Comparison of ENCODE assay signal across 1 cellular context in genomic region chr15:88337993-88338392, GRCh38.
TF ChIP-seq lines count a peak whose summit lies in the region.

No MANE protein-coding gene starts in this region.

TF ChIP-seq in GM23338, 12 proteins besides CTCF, POLR2A, EP300 and RAD21:
- TF ChIP-seq, protein P1, sequence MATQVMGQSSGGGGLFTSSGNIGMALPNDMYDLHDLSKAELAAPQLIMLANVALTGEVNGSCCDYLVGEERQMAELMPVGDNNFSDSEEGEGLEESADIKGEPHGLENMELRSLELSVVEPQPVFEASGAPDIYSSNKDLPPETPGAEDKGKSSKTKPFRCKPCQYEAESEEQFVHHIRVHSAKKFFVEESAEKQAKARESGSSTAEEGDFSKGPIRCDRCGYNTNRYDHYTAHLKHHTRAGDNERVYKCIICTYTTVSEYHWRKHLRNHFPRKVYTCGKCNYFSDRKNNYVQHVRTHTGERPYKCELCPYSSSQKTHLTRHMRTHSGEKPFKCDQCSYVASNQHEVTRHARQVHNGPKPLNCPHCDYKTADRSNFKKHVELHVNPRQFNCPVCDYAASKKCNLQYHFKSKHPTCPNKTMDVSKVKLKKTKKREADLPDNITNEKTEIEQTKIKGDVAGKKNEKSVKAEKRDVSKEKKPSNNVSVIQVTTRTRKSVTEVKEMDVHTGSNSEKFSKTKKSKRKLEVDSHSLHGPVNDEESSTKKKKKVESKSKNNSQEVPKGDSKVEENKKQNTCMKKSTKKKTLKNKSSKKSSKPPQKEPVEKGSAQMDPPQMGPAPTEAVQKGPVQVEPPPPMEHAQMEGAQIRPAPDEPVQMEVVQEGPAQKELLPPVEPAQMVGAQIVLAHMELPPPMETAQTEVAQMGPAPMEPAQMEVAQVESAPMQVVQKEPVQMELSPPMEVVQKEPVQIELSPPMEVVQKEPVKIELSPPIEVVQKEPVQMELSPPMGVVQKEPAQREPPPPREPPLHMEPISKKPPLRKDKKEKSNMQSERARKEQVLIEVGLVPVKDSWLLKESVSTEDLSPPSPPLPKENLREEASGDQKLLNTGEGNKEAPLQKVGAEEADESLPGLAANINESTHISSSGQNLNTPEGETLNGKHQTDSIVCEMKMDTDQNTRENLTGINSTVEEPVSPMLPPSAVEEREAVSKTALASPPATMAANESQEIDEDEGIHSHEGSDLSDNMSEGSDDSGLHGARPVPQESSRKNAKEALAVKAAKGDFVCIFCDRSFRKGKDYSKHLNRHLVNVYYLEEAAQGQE (IDR thresholded peaks at IDR 0.05; ENCODE audit: unreplicated experiment): no peak
- TF ChIP-seq, protein P2, sequence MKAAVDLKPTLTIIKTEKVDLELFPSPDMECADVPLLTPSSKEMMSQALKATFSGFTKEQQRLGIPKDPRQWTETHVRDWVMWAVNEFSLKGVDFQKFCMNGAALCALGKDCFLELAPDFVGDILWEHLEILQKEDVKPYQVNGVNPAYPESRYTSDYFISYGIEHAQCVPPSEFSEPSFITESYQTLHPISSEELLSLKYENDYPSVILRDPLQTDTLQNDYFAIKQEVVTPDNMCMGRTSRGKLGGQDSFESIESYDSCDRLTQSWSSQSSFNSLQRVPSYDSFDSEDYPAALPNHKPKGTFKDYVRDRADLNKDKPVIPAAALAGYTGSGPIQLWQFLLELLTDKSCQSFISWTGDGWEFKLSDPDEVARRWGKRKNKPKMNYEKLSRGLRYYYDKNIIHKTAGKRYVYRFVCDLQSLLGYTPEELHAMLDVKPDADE (IDR thresholded peaks at IDR 0.05): no peak
- TF ChIP-seq ZNF331 (CRISPR knock-in tag; IDR thresholded peaks at IDR 0.05; ENCODE audit: low read depth): no peak
- TF ChIP-seq EZH2phosphoT487 (IDR thresholded peaks at IDR 0.05; ENCODE audit: unreplicated experiment): no peak
- no peak for TF ChIP-seq JUNB (IDR thresholded peaks at IDR 0.05; ENCODE audit: unreplicated experiment)
- TF ChIP-seq CREB1 (CRISPR knock-in tag; IDR thresholded peaks at IDR 0.05; ENCODE audit: low read depth): no peak
- no peak for TF ChIP-seq EZH2 (IDR thresholded peaks at IDR 0.05; ENCODE audit: low read depth, unreplicated experiment)
- no peak for TF ChIP-seq ZNF462 (CRISPR knock-in tag; IDR thresholded peaks at IDR 0.05)
- no peak for TF ChIP-seq POLR2AphosphoS5 (IDR thresholded peaks at IDR 0.05; ENCODE audit: low read depth)
- no peak for TF ChIP-seq NANOG (IDR thresholded peaks at IDR 0.05; ENCODE audit: borderline replicate concordance)
- no peak for TF ChIP-seq STAT1 (IDR thresholded peaks at IDR 0.05; ENCODE audit: unreplicated experiment)
- no peak for TF ChIP-seq ZNF114 (CRISPR knock-in tag; IDR thresholded peaks at IDR 0.05)
